ENCODE assay signal across 10 cellular contexts in the genomic region with DNA sequence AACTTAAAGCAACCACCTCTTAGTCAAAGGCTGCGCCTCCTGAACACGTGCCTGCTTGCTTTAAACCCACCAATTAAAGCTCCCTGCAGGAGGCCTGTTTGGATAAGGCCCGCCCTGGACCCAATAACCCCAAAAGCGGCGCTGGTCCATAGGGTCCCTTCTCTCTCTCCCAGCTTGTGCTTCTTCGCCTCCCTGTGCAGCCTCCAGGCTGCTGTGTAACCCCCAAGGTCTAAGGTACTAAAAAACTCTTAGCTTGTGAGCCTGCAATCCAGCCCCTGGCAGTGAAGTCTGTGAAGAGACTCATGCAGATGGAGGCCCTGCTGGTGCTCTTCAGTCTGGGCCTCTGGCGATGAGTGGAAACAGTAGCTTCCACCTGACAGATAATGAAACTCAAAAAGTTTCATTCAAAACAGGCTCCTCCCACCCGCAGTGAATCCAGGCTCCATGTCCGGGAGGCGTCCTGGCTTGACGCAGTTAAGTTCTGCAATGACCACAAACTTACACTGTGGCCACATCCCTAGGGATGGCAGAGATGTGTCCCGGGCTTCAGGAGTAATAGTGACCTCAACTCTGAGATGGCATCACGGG.
A peak's percentile ranks its signal among the peaks of the same experiment; 100 is the strongest.
DNase-seq lines count a peak whose midpoint lies in the region; ATAC-seq and TF ChIP-seq lines count a peak whose summit lies in the region.
"Had no signal": no experiment of that assay in that cellular context is flagged by ENCODE, and none has a peak within 500 bp of the region (broad histone marks: within the 10 kb centered on the region; RNA-seq: fewer than 3 reads in every experiment).

No MANE protein-coding gene starts in this region.

- intact Hi-C loops in CD4-positive, alpha-beta T cell (cut with DNase I, micrococcal nuclease): no loop called here
- intact Hi-C loops in activated B cell treated with CpG ODN at 0.5 μM for 24 hours (cut with micrococcal nuclease): loop anchor here (1.0 kb wide), 1 partner anchor 12 kb away; no protein-coding TSS in a partner anchor

- no peaks in the 10 kb centered on the region for H3K9me3 Mint-ChIP-seq in CD4-positive, alpha-beta T cell
- H3K9me3 Mint-ChIP-seq in activated B cell treated with CpG ODN at 0.5 μM for 24 hours: no peaks in the 10 kb centered on the region

- in situ Hi-C loops in KBM-7 (cut with MboI; ENCODE audit: low pct_unique_long_range_greater_than_20kb, low sequenced_read_pairs): no loop called here

- TF ChIP-seq CTCF in CD4-positive, alpha-beta T cell (IDR thresholded peaks at IDR 0.05): no peak
- no peak for TF ChIP-seq CTCF in activated B cell treated with CpG ODN at 0.5 μM for 24 hours (IDR thresholded peaks at IDR 0.05)

- no peaks in the 10 kb centered on the region for H3K27me3 ChIP-seq in CD4-positive, alpha-beta T cell (ENCODE audit: control insufficient read depth, insufficient read depth, low read length)

- H3K9me3 ChIP-seq in CD4-positive, alpha-beta T cell (ENCODE audit: control insufficient read depth, low read length): no peaks in the 10 kb centered on the region

- peak; percentile 62 for ATAC-seq in CD4-positive, alpha-beta T cell (ENCODE audit: poor library complexity)
- peak; percentile 67 for ATAC-seq in GM19463 (IDR thresholded peaks at IDR 0.05; ENCODE audit: unreplicated experiment)
- peak; percentile 68 for ATAC-seq in activated B cell treated with CpG ODN at 0.5 μM for 24 hours (ENCODE audit: low read depth)
- ATAC-seq in GM18907 (IDR thresholded peaks at IDR 0.05; ENCODE audit: unreplicated experiment): no peak
- no peak for ATAC-seq in HG02623 (IDR thresholded peaks at IDR 0.05; ENCODE audit: unreplicated experiment)

- no peaks in the 10 kb centered on the region for H3K27me3 Mint-ChIP-seq in CD4-positive, alpha-beta T cell
- H3K27me3 Mint-ChIP-seq in activated B cell treated with CpG ODN at 0.5 μM for 24 hours: no peaks in the 10 kb centered on the region

- DNase-seq in CD4-positive, alpha-beta T cell: no peak
- DNase-seq in activated B cell treated with CpG ODN at 0.5 μM for 24 hours: no peak
- peak; percentile 47 for DNase-seq in mesenteric fat pad (ENCODE audit: low spot score)
- no peak for DNase-seq in KBM-7
- no peak for DNase-seq in central memory CD4-positive, alpha-beta T cell
- DNase-seq: H7, left ventricle myocardium superior had no signal

- H3K4me3 Mint-ChIP-seq in CD4-positive, alpha-beta T cell: no peak overlapping the region
- no peak overlapping the region for H3K4me3 Mint-ChIP-seq in activated B cell treated with CpG ODN at 0.5 μM for 24 hours

- POLR2A ChIA-PET in CD4-positive, alpha-beta T cell (lab: Charles Lee): interaction anchor here (0.9 to 2.3 kb wide), 3 partner anchors 15 to 35 kb away, joined by 3 to 10 read pairs (median 5); no protein-coding TSS in a partner anchor
- POLR2A ChIA-PET in activated B cell treated with CpG ODN at 0.5 μM for 24 hours (lab: Charles Lee): interaction anchor here (0.5 to 2.4 kb wide), 12 partner anchors 11 to 88 kb away, joined by 3 to 12 read pairs (median 4); no protein-coding TSS in a partner anchor

- H3K27ac ChIP-seq in CD4-positive, alpha-beta T cell (ENCODE audit: low read depth, low read length): no peak overlapping the region

- CTCF ChIA-PET in CD4-positive, alpha-beta T cell (lab: Charles Lee): interaction anchor here (1.4 kb wide), 1 partner anchor 91 kb away, joined by 3 read pairs; no protein-coding TSS in a partner anchor
- CTCF ChIA-PET in activated B cell treated with CpG ODN at 0.5 μM for 24 hours (lab: Charles Lee): interaction anchor here (0.9 to 2.7 kb wide), 3 partner anchors 13 to 23 kb away, joined by 3 to 15 read pairs (median 3); no protein-coding TSS in a partner anchor

- H3K4me1 Mint-ChIP-seq in CD4-positive, alpha-beta T cell (ENCODE audit: low read depth): peaks cover 32% of the 10 kb centered on the region
- peaks cover 44% of the 10 kb centered on the region for H3K4me1 Mint-ChIP-seq in activated B cell treated with CpG ODN at 0.5 μM for 24 hours

- H3K36me3 Mint-ChIP-seq in CD4-positive, alpha-beta T cell (ENCODE audit: low read depth): peaks cover 66% of the 10 kb centered on the region
- H3K36me3 Mint-ChIP-seq in activated B cell treated with CpG ODN at 0.5 μM for 24 hours (ENCODE audit: low read depth): peaks cover 93% of the 10 kb centered on the region

- H3K27ac Mint-ChIP-seq in CD4-positive, alpha-beta T cell: peak overlapping the region; percentile 83
- H3K27ac Mint-ChIP-seq in activated B cell treated with CpG ODN at 0.5 μM for 24 hours: peak overlapping the region; percentile 86

Comparison
In these comparisons a context has a peak if more than half of its experiments do, and no peak if none do; other contexts are left out.
1. ATAC-seq: peak in CD4-positive, alpha-beta T cell (single experiment), GM19463 (single experiment) and activated B cell treated with CpG ODN at 0.5 μM for 24 hours (single experiment); none in GM18907 (single experiment) and HG02623 (single experiment).